In genomic region chr19:2858864-2859263, GRCh38 we compare ENCODE assay signal across 23 cellular contexts. TPM values are rescaled to one million over a fixed set of nuclear protein-coding genes. Genes with fewer than 3 reads are reported as not detected.
"Had no signal": no experiment of that assay in that cellular context is flagged by ENCODE, and none has a peak within 500 bp of the region (broad histone marks: within the 10 kb centered on the region; RNA-seq: fewer than 3 reads in every experiment).

No MANE protein-coding gene starts in this region.

- FAIRE-seq: RCC 7860 had no signal

- H3K4me2 ChIP-seq: SK-N-SH had no signal

- H3K9ac ChIP-seq: SK-N-SH had no signal

- DNase-seq: KBM-7, NCI-H1105, NCI-H1417, NCI-H1436 treated with DMSO at 0.1 percent for 48 hours, NCI-H1694, NCI-H2029, NCI-H2081 treated with DMSO at 0.1 percent for 48 hours, NCI-H2171, NCI-H226, NCI-H446, NCI-H510A, NCI-H524 treated with DMSO at 0.1 percent for 48 hours, NCI-H69, NCI-H774, RPMI8226, SHP77, SK-N-SH, SW 1271, T-cell had no signal

- ATAC-seq: T-cell had no signal

- H3K9me2 ChIP-seq: SK-N-SH had no signal

RNA-seq across cellular contexts. Expression of gene ZNF556, which starts 8.3 kb away (rescaled TPM):
- total RNA-seq: MCF 10A, T-cell had no signal
- polyA plus RNA-seq: IgD-negative memory B cell had no signal

RNA-seq across cellular contexts. Expression of gene ZNF57, which starts 41.9 kb away (rescaled TPM):
- total RNA-seq: HT1080 had no signal
